13 cellular contexts compared by ENCODE assay signal in the genomic region with DNA sequence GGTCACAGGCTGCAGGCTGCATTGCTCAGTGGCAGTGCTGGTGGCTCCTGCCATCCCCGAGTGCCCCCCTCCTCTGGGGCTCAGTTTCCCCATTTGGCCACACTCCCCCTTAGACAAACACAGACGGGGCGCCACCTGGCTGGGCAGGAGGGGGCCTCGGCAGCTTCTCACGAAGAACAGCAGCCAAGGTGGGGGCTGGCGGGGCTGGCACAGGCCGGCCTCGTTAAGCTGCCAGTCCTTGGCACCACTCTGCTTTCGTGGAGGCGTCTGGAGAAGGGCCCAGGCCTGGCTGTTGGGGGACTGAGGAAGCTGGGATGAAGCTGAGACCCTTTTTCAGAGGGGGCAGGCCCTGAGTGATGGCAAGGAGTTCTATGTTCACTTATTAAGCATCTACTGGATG. TPM values are rescaled to one million over a fixed set of nuclear protein-coding genes. Genes with fewer than 3 reads are reported as not detected.
DNase-seq lines count a peak whose midpoint lies in the region.
"Had no signal": no experiment of that assay in that cellular context is flagged by ENCODE, and none has a peak within 500 bp of the region (broad histone marks: within the 10 kb centered on the region; RNA-seq: fewer than 3 reads in every experiment).

No MANE protein-coding gene starts in this region.

- DNase-seq in DMS 273 (lab: John Stamatoyannopoulos, UW; ENCODE audit: unreplicated experiment) (peak; percentile 54), DMS 273 treated with DMSO at 0.1 percent for 48 hours (lab: John Stamatoyannopoulos, UW) (no peak), cerebellum (ENCODE audit: low spot score) (peak; percentile 41), medulla oblongata (ENCODE audit: extremely low spot score) (peak; percentile 20), putamen (ENCODE audit: low spot score) (peak; percentile 12), occipital lobe (lab: John Stamatoyannopoulos, UW) (no peak), NCI-H526 (lab: John Stamatoyannopoulos, UW) (no peak), NCI-H1417 treated with DMSO at 0.1 percent for 48 hours (lab: John Stamatoyannopoulos, UW) (no peak)
- DNase-seq: Caco-2; CD8-positive, alpha-beta memory T cell; GM23248 had no signal

RNA-seq across cellular contexts. Expression of gene ZNRF4, which starts 3.7 kb away (rescaled TPM):
- total RNA-seq in cerebellum (not detected), occipital lobe (not detected)
- total RNA-seq: A673; Caco-2; CD8-positive, alpha-beta memory T cell; Daoy; GM23248 had no signal

Comparison
In these comparisons a context has a peak if more than half of its experiments do, and no peak if none do; other contexts are left out.
1. DNase-seq: peak in DMS 273 (single experiment), cerebellum (single experiment), medulla oblongata (single experiment) and putamen (single experiment); none in DMS 273 treated with DMSO at 0.1 percent for 48 hours (single experiment), occipital lobe (single experiment), NCI-H526 (0 of 2) and NCI-H1417 treated with DMSO at 0.1 percent for 48 hours (single experiment).